Comparison of ENCODE assay signal across 11 cellular contexts in genomic region chr4:186069734-186070133, GRCh38. TPM values are rescaled to one million over a fixed set of nuclear protein-coding genes. Genes with fewer than 3 reads are reported as not detected.
DNase-seq lines count a peak whose midpoint lies in the region; ATAC-seq, FAIRE-seq and TF ChIP-seq lines count a peak whose summit lies in the region.
"Had no signal": no experiment of that assay in that cellular context is flagged by ENCODE, and none has a peak within 500 bp of the region (broad histone marks: within the 10 kb centered on the region; RNA-seq: fewer than 3 reads in every experiment).

No MANE protein-coding gene starts in this region.

- peak overlapping the region; percentile 58 to 81 (median 80) for H3K27ac ChIP-seq in transverse colon

- TF ChIP-seq CTCF in mucosa of descending colon (IDR thresholded peaks at IDR 0.05) (no peak), transverse colon (IDR thresholded peaks at IDR 0.05) (no peak)

- no peaks in the 10 kb centered on the region for H3K9me3 Mint-ChIP-seq in dendritic cell treated with granulocyte-macrophage colony-stimulating factor and Interleukin-4, amounts not matched to agents 40 ng/mL and 50 ng/mL, for 4 days
- H3K9me3 Mint-ChIP-seq in activated T-helper 2 cell treated with anti-CD3 and anti-CD28 coated beads, Interferon-gamma antibody, Interleukin-2, Interleukin-4, amounts not matched to agents 10 μg/mL and 5 μg/mL and 100 μg/mL, durations not matched to agents 14 hours and 24 hours and 36 hours: no peaks in the 10 kb centered on the region
- H3K9me3 Mint-ChIP-seq: stimulated activated memory B cell treated with anti-CD40 and anti-IgM and Interleukin-4, amounts not matched to agents 10 μg/mL and 1 μg/mL and 100 μg/mL, for 72 hours had no signal

- peaks cover 10% of the 10 kb centered on the region for H3K27me3 Mint-ChIP-seq in dendritic cell treated with granulocyte-macrophage colony-stimulating factor and Interleukin-4, amounts not matched to agents 40 ng/mL and 50 ng/mL, for 4 days
- H3K27me3 Mint-ChIP-seq in activated T-helper 2 cell treated with anti-CD3 and anti-CD28 coated beads, Interferon-gamma antibody, Interleukin-2, Interleukin-4, amounts not matched to agents 10 μg/mL and 5 μg/mL and 100 μg/mL, durations not matched to agents 14 hours and 24 hours and 36 hours (ENCODE audit: low read depth): peaks cover 12% of the 10 kb centered on the region

- intact Hi-C loops in dendritic cell treated with granulocyte-macrophage colony-stimulating factor and Interleukin-4, amounts not matched to agents 40 ng/mL and 50 ng/mL, for 4 days (cut with micrococcal nuclease): loop anchor here (2.0 to 10.0 kb wide), 4 partner anchors 67 to 865 kb away; partner anchors contain the start of genes CFAP97, CYP4V2 and SNX25
- intact Hi-C loops in mucosa of descending colon (cut with DNase I, micrococcal nuclease) (loop anchor here in 1 of 2 donors (10.0 kb wide), 1 partner anchor 65 kb away; no protein-coding TSS in a partner anchor), transverse colon (cut with DNase I; ENCODE audit: low total_unique reads) (loop anchor here (5.0 kb wide), 1 partner anchor 68 kb away; no protein-coding TSS in a partner anchor)
- intact Hi-C loops in activated T-helper 2 cell treated with anti-CD3 and anti-CD28 coated beads, Interferon-gamma antibody, Interleukin-2, Interleukin-4, amounts not matched to agents 10 μg/mL and 5 μg/mL and 100 μg/mL, durations not matched to agents 14 hours and 24 hours and 36 hours (cut with micrococcal nuclease): loop anchor here (2.0 kb wide), 1 partner anchor 67 kb away; no protein-coding TSS in a partner anchor

- DNase-seq in MG63 (no peak), mucosa of descending colon (peak in 1 of 3 donors; percentile 28), transverse colon (no peak), H54 (ENCODE audit: insufficient read length, low spot score) (no peak)
- no peak for DNase-seq in activated T-helper 2 cell treated with anti-CD3 and anti-CD28 coated beads, Interferon-gamma antibody, Interleukin-2, Interleukin-4, amounts not matched to agents 10 μg/mL and 5 μg/mL and 100 μg/mL, durations not matched to agents 14 hours and 24 hours and 36 hours (ENCODE audit: low spot score)
- DNase-seq: effector CD8-positive, alpha-beta T cell; GOT3; stimulated activated CD4-positive, alpha-beta T cell treated with anti-CD3 and anti-CD28 coated beads, Interleukin-12 subunit alpha, Interleukin-12 subunit beta, amount 100 ng/mL, for 4 hours had no signal

- no peak for TF ChIP-seq EP300 in transverse colon (IDR thresholded peaks at IDR 0.05; ENCODE audit: low read depth)

- H3K36me3 ChIP-seq in MG63: no peaks in the 10 kb centered on the region
- no peaks in the 10 kb centered on the region for H3K36me3 ChIP-seq in mucosa of descending colon (ENCODE audit: low read depth)
- no peaks in the 10 kb centered on the region for H3K36me3 ChIP-seq in transverse colon

- peaks cover 15% of the 10 kb centered on the region for H3K4me1 Mint-ChIP-seq in dendritic cell treated with granulocyte-macrophage colony-stimulating factor and Interleukin-4, amounts not matched to agents 40 ng/mL and 50 ng/mL, for 4 days (ENCODE audit: low read depth)
- H3K4me1 Mint-ChIP-seq in activated T-helper 2 cell treated with anti-CD3 and anti-CD28 coated beads, Interferon-gamma antibody, Interleukin-2, Interleukin-4, amounts not matched to agents 10 μg/mL and 5 μg/mL and 100 μg/mL, durations not matched to agents 14 hours and 24 hours and 36 hours (ENCODE audit: low read depth): peaks cover 9% of the 10 kb centered on the region

- ATAC-seq in mucosa of descending colon (peak; percentile 45), GM19328 (IDR thresholded peaks at IDR 0.05; ENCODE audit: unreplicated experiment) (no peak)
- ATAC-seq: stimulated activated memory B cell treated with anti-CD40 and anti-IgM and Interleukin-4, amounts not matched to agents 10 μg/mL and 1 μg/mL and 100 μg/mL, for 72 hours had no signal

- H3K36me3 Mint-ChIP-seq in dendritic cell treated with granulocyte-macrophage colony-stimulating factor and Interleukin-4, amounts not matched to agents 40 ng/mL and 50 ng/mL, for 4 days (ENCODE audit: low read depth): no peaks in the 10 kb centered on the region
- no peaks in the 10 kb centered on the region for H3K36me3 Mint-ChIP-seq in activated T-helper 2 cell treated with anti-CD3 and anti-CD28 coated beads, Interferon-gamma antibody, Interleukin-2, Interleukin-4, amounts not matched to agents 10 μg/mL and 5 μg/mL and 100 μg/mL, durations not matched to agents 14 hours and 24 hours and 36 hours (ENCODE audit: low read depth)
- H3K36me3 Mint-ChIP-seq: stimulated activated memory B cell treated with anti-CD40 and anti-IgM and Interleukin-4, amounts not matched to agents 10 μg/mL and 1 μg/mL and 100 μg/mL, for 72 hours had no signal

- H3K4me1 ChIP-seq in mucosa of descending colon (ENCODE audit: low read depth): no peaks in the 10 kb centered on the region
- peaks cover 0 to 21% (median 5%) of the 10 kb centered on the region in 4 donors for H3K4me1 ChIP-seq in transverse colon

- H3K27me3 ChIP-seq in MG63 (no peaks in the 10 kb centered on the region), transverse colon (no peaks in the 10 kb centered on the region)

- in situ Hi-C loops in transverse colon (cut with MboI; ENCODE audit: low pct_ligation_motif_present in 1 of 4, low pct_unique_long_range_greater_than_20kb in 1 of 4, low sequenced_read_pairs in 3 of 4): loop anchor here in 1 of 4 donors (5.0 kb wide), 1 partner anchor 68 kb away; no protein-coding TSS in a partner anchor

- no peak overlapping the region for H3K4me3 Mint-ChIP-seq in dendritic cell treated with granulocyte-macrophage colony-stimulating factor and Interleukin-4, amounts not matched to agents 40 ng/mL and 50 ng/mL, for 4 days
- H3K4me3 Mint-ChIP-seq in activated T-helper 2 cell treated with anti-CD3 and anti-CD28 coated beads, Interferon-gamma antibody, Interleukin-2, Interleukin-4, amounts not matched to agents 10 μg/mL and 5 μg/mL and 100 μg/mL, durations not matched to agents 14 hours and 24 hours and 36 hours (ENCODE audit: low read depth): no peak overlapping the region

- peak overlapping the region; percentile 73 for H3K27ac Mint-ChIP-seq in dendritic cell treated with granulocyte-macrophage colony-stimulating factor and Interleukin-4, amounts not matched to agents 40 ng/mL and 50 ng/mL, for 4 days
- H3K27ac Mint-ChIP-seq in activated T-helper 2 cell treated with anti-CD3 and anti-CD28 coated beads, Interferon-gamma antibody, Interleukin-2, Interleukin-4, amounts not matched to agents 10 μg/mL and 5 μg/mL and 100 μg/mL, durations not matched to agents 14 hours and 24 hours and 36 hours: no peak overlapping the region
- H3K27ac Mint-ChIP-seq: stimulated activated memory B cell treated with anti-CD40 and anti-IgM and Interleukin-4, amounts not matched to agents 10 μg/mL and 1 μg/mL and 100 μg/mL, for 72 hours had no signal

- no peak for FAIRE-seq in H54 (lab: Jason Lieb, UNC)

- H3K4me3 ChIP-seq in MG63 (peak overlapping the region; percentile 58), mucosa of descending colon (peak overlapping the region; percentile 11), transverse colon (peak overlapping the region in 3 of 4 donors; percentile 39 to 69 (median 53))

- H3K9me3 ChIP-seq in MG63: no peaks in the 10 kb centered on the region
- no peaks in the 10 kb centered on the region for H3K9me3 ChIP-seq in mucosa of descending colon
- H3K9me3 ChIP-seq in transverse colon: no peaks in the 10 kb centered on the region

- 51 to 54% methylated on average over 2 to 4 of the region's 4 CpGs for WGBS in transverse colon (ENCODE audit: low coverage in 1 of 2), 2 donors

- TF ChIP-seq POLR2A in transverse colon (IDR thresholded peaks at IDR 0.05) (no peak), H54 (IDR thresholded peaks at IDR 0.05; ENCODE audit: low read depth, low read length) (no peak)

RNA-seq across cellular contexts. Expression of gene TLR3, which starts 0.8 kb away (rescaled TPM):
- total RNA-seq in MG63 (2014; rRNA removed; shearing (Covaris generic); ENCODE audit: low replicate concordance): 7.4 and 7.7 TPM in 2 replicates
- total RNA-seq in mucosa of descending colon (10 to 100 TPM; 23.6 to 55.0 (median 51.3) TPM), transverse colon (10 to 100 TPM in 2 of 4 donors, 1 to 10 TPM in 1, under 1 TPM in 1; 0.20 to 20.1 (median 9.8) TPM)
- not detected in 2 replicates for total RNA-seq in activated T-helper 2 cell treated with anti-CD3 and anti-CD28 coated beads, Interferon-gamma antibody, Interleukin-2, Interleukin-4, amounts not matched to agents 10 μg/mL and 5 μg/mL and 100 μg/mL, durations not matched to agents 14 hours and 24 hours and 36 hours

RNA-seq across cellular contexts. Expression of gene FAM149A, which starts 34.8 kb away (rescaled TPM):
- 7.3 and 12.5 TPM in 2 replicates for total RNA-seq in MG63 (2014; rRNA removed; shearing (Covaris generic); ENCODE audit: low replicate concordance)
- total RNA-seq in mucosa of descending colon (10 to 100 TPM; 13.6 to 18.4 (median 16.3) TPM), transverse colon (10 to 100 TPM; 10.8 to 20.1 (median 16.2) TPM)
- 0.30 and 0.60 TPM in 2 replicates for total RNA-seq in activated T-helper 2 cell treated with anti-CD3 and anti-CD28 coated beads, Interferon-gamma antibody, Interleukin-2, Interleukin-4, amounts not matched to agents 10 μg/mL and 5 μg/mL and 100 μg/mL, durations not matched to agents 14 hours and 24 hours and 36 hours
